Comparison of ENCODE assay signal across 7 cellular contexts in the genomic region with DNA sequence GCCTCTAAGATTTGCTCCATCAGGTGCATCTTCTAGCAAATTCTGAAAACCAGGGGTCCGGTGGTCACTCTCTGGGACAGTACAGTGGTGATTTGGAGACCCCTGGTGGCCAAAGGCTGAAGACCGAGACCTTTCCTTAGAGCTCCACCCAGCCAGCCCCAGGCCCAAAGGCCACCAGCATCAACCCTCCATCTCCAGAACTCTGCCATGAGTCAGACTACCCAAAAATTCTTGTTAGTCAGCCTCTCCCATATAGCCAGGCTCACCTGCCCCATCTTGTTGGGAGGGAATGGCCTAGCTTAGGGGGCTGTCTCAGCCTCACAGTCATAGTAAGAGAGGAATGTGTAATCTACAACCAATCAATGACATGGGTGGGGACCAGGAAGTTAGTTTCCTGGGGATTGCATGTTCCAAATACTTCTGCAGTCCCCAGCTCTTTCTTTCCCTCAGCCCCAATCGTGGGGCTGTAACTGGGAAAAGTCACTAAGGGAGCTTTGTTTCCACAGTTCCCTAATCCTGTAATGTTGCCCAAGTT. TPM values are rescaled to one million over a fixed set of nuclear protein-coding genes. Genes with fewer than 3 reads are reported as not detected.
DNase-seq lines count a peak whose midpoint lies in the region; ATAC-seq, FAIRE-seq and TF ChIP-seq lines count a peak whose summit lies in the region.

No MANE protein-coding gene starts in this region.

- no peaks in the 10 kb centered on the region for H3K79me2 ChIP-seq in endothelial cell of umbilical vein (ENCODE audit: control insufficient read depth, insufficient read depth, low read length)

- H3K4me2 ChIP-seq in endothelial cell of umbilical vein (ENCODE audit: insufficient read depth, low read length) = peak overlapping the region; percentile 0

- no peak overlapping the region for H3K9ac ChIP-seq in endothelial cell of umbilical vein (replicated peaks; ENCODE audit: extremely low read depth, insufficient read depth, low read length)

- H3K4me1 ChIP-seq in endothelial cell of umbilical vein (ENCODE audit: control insufficient read depth, extremely low read depth, insufficient read depth, low read length) = peaks cover 42% of the 10 kb centered on the region

- H3K9me1 ChIP-seq in endothelial cell of umbilical vein (replicated peaks; ENCODE audit: control insufficient read depth, extremely low read depth, insufficient read depth, low read length) = no peaks in the 10 kb centered on the region

- POLR2A ChIA-PET in endothelial cell of umbilical vein (lab: Charles Lee) = interaction anchor here (1.4 kb wide), 1 partner anchor 15 kb away, joined by 5 read pairs; a partner anchor contains a TSS

- peak overlapping the region; percentile 33 for H2AFZ ChIP-seq in endothelial cell of umbilical vein (ENCODE audit: low read depth, low read length)

- peak; percentile 85 for FAIRE-seq in endothelial cell of umbilical vein (lab: Jason Lieb, UNC)

- H3K27ac Mint-ChIP-seq in T-helper 17 cell = peak overlapping the region; percentile 21
- peak overlapping the region; percentile 67 for H3K27ac Mint-ChIP-seq in mesothelial cell of epicardium
- H3K27ac Mint-ChIP-seq in effector memory CD8-positive, alpha-beta T cell = peak overlapping the region in 1 of 2 donors; percentile 69

- peak; percentile 81 to 82 for TF ChIP-seq CTCF in endothelial cell of umbilical vein (IDR thresholded peaks at IDR 0.05; ENCODE audit: extremely low read depth in 1 of 2, insufficient read depth in 1 of 2, low read depth in 1 of 2, low read length in 2 of 2)
- TF ChIP-seq CTCF in mesothelial cell of epicardium (IDR thresholded peaks at IDR 0.05; ENCODE audit: unreplicated experiment) = peak; percentile 77

- no peaks in the 10 kb centered on the region for H3K9me3 Mint-ChIP-seq in mesothelial cell of epicardium
- no peaks in the 10 kb centered on the region for H3K9me3 Mint-ChIP-seq in effector memory CD8-positive, alpha-beta T cell

- H4K20me1 ChIP-seq in endothelial cell of umbilical vein (replicated peaks; ENCODE audit: control insufficient read depth, extremely low read depth, insufficient read depth, low read length) = no peaks in the 10 kb centered on the region

- H3K27me3 Mint-ChIP-seq in T-helper 17 cell (no peaks in the 10 kb centered on the region), mesothelial cell of epicardium (ENCODE audit: low read depth) (no peaks in the 10 kb centered on the region)
- no peaks in the 10 kb centered on the region for H3K27me3 Mint-ChIP-seq in effector memory CD8-positive, alpha-beta T cell

- DNase-seq in DMS53 treated with DMSO at 0.1 percent for 48 hours (lab: John Stamatoyannopoulos, UW; ENCODE audit: unreplicated experiment) (peak; percentile 26), HT-29 (ENCODE audit: low spot score) (peak; percentile 59), T-helper 17 cell (no peak), endothelial cell of umbilical vein (ENCODE audit: low read depth, low spot score) (peak; percentile 54), mesothelial cell of epicardium (ENCODE audit: low spot score in 2 of 2, unreplicated experiment in 2 of 2) (peak in 1 of 2 experiments; percentile 75), ureter (ENCODE audit: low spot score) (peak; percentile 64)
- DNase-seq in effector memory CD8-positive, alpha-beta T cell = no peak

- peak; percentile 64 for TF ChIP-seq POLR2A in endothelial cell of umbilical vein (IDR thresholded peaks at IDR 0.05; ENCODE audit: low read depth, low read length)

- CTCF ChIA-PET in endothelial cell of umbilical vein (lab: Charles Lee) = interaction anchor here (0.6 to 5.7 kb wide), 36 partner anchors 9 to 285 kb away, joined by 3 to 233 read pairs (median 5); a partner anchor contains a TSS

- peaks cover 4% of the 10 kb centered on the region for H3K36me3 Mint-ChIP-seq in T-helper 17 cell (ENCODE audit: low read depth)
- peaks cover 9% of the 10 kb centered on the region for H3K36me3 Mint-ChIP-seq in mesothelial cell of epicardium
- peaks cover 22% of the 10 kb centered on the region for H3K36me3 Mint-ChIP-seq in effector memory CD8-positive, alpha-beta T cell (ENCODE audit: insufficient read depth)

- peak overlapping the region; percentile 95 for H3K27ac ChIP-seq in endothelial cell of umbilical vein (ENCODE audit: insufficient read depth, low read depth, low read length)

- H3K4me3 Mint-ChIP-seq in T-helper 17 cell (no peak overlapping the region), mesothelial cell of epicardium (no peak overlapping the region)
- no peak overlapping the region for H3K4me3 Mint-ChIP-seq in effector memory CD8-positive, alpha-beta T cell

- ATAC-seq in T-helper 17 cell = peak; percentile 59
- ATAC-seq in effector memory CD8-positive, alpha-beta T cell (replicated peaks) = no peak

- peaks cover under 1% of the 10 kb centered on the region for H3K4me1 Mint-ChIP-seq in T-helper 17 cell
- H3K4me1 Mint-ChIP-seq in mesothelial cell of epicardium = peaks cover 19% of the 10 kb centered on the region
- peaks cover 0 to 1% of the 10 kb centered on the region in 2 donors for H3K4me1 Mint-ChIP-seq in effector memory CD8-positive, alpha-beta T cell (ENCODE audit: low read depth in 2 of 2)

- dilution Hi-C loops in endothelial cell of umbilical vein (cut with MboI; ENCODE audit: extremely low pct_ligation_motif_present, low sequenced_read_pairs) = no loop called here

- H3K4me3 ChIP-seq in endothelial cell of umbilical vein (replicated peaks in 1 of 3; ENCODE audit: insufficient read depth in 1 of 3, low read depth in 1 of 3, low read length in 3 of 3) = no peak overlapping the region

- H3K36me3 ChIP-seq in endothelial cell of umbilical vein (ENCODE audit: control insufficient read depth in 2 of 2, extremely low read depth in 1 of 2, insufficient read depth in 2 of 2, low read length in 2 of 2) = peaks cover 4 to 8% of the 10 kb centered on the region in 2 experiments

- H3K27me3 ChIP-seq in endothelial cell of umbilical vein (ENCODE audit: control insufficient read depth in 2 of 2, insufficient read depth in 2 of 2, low read length in 2 of 2) = no peaks in the 10 kb centered on the region

- H3K9me3 ChIP-seq in T-helper 17 cell (ENCODE audit: control insufficient read depth, low read length, poor library complexity, severe bottlenecking) = no peaks in the 10 kb centered on the region
- no peaks in the 10 kb centered on the region for H3K9me3 ChIP-seq in endothelial cell of umbilical vein (replicated peaks; ENCODE audit: control insufficient read depth, insufficient read depth, low read length)

- BruUV-seq in endothelial cell of umbilical vein (replicated peaks; lab: Mats Ljungman, UMichigan) = no TSS peak

- intact Hi-C loops in endothelial cell of umbilical vein (cut with micrococcal nuclease) = loop anchor here (1.0 kb wide), 1 partner anchor 36 kb away; no protein-coding TSS in a partner anchor

RNA-seq across cellular contexts. Expression of a gene that starts 9.8 kb away (rescaled TPM):
- total RNA-seq in HT-29 (2014; rRNA removed; shearing (Covaris generic)) = not detected in 2 replicates
- total RNA-seq in T-helper 17 cell (under 1 TPM in 1 of 2 donors, not detected in 1; 0.25 TPM), endothelial cell of umbilical vein (0.78 and 1.3 TPM in 2 replicates), mesothelial cell of epicardium (9.0 to 10.5 TPM (median 10.4 TPM) in 3 replicates), ureter (8.0 TPM)
- polyA plus RNA-seq in endothelial cell of umbilical vein = 1.2 and 1.6 TPM in 2 replicates
- polyA plus RNA-seq in endothelial cell of umbilical vein (2011; cell fraction: cytosol; rRNA removed) = 0.83 and 0.97 TPM in 2 replicates
- 0.75 and 0.77 TPM in 2 replicates for polyA plus RNA-seq in endothelial cell of umbilical vein (2011; cell fraction: nucleus; rRNA removed)
- 1.4 and 2.9 TPM in 2 replicates for polyA plus RNA-seq in endothelial cell of umbilical vein (2012)
- 0.73 and 1.1 TPM in 2 replicates for polyA minus RNA-seq in endothelial cell of umbilical vein
- polyA minus RNA-seq in endothelial cell of umbilical vein (2011; cell fraction: cytosol; rRNA and poly(A)+ RNA removed) = not detected
- polyA minus RNA-seq in endothelial cell of umbilical vein (2011; cell fraction: nucleus; rRNA and poly(A)+ RNA removed) = 0.19 TPM in 2 replicates

RNA-seq across cellular contexts. Expression of a gene that starts 14.4 kb away (rescaled TPM):
- 65.8 and 80.9 TPM in 2 replicates for total RNA-seq in HT-29 (2014; rRNA removed; shearing (Covaris generic))
- 10 to 100 TPM; 35.0 to 37.8 TPM for total RNA-seq in T-helper 17 cell
- 87.7 and 93.4 TPM in 2 replicates for total RNA-seq in endothelial cell of umbilical vein
- 89.3 and 125 TPM in 2 replicates for polyA plus RNA-seq in endothelial cell of umbilical vein
- polyA plus RNA-seq in endothelial cell of umbilical vein (2011; cell fraction: cytosol; rRNA removed) = 108 and 132 TPM in 2 replicates
- 63.6 and 73.8 TPM in 2 replicates for polyA plus RNA-seq in endothelial cell of umbilical vein (2011; cell fraction: nucleus; rRNA removed)
- polyA plus RNA-seq in endothelial cell of umbilical vein (2012) = 92.2 and 107 TPM in 2 replicates
- 39.8 and 43.5 TPM in 2 replicates for polyA minus RNA-seq in endothelial cell of umbilical vein
- 44.3 TPM for polyA minus RNA-seq in endothelial cell of umbilical vein (2011; cell fraction: cytosol; rRNA and poly(A)+ RNA removed)
- 13.5 and 18.9 TPM in 2 replicates for polyA minus RNA-seq in endothelial cell of umbilical vein (2011; cell fraction: nucleus; rRNA and poly(A)+ RNA removed)
- 64.8 to 68.5 TPM (median 68.5 TPM) in 3 replicates for total RNA-seq in mesothelial cell of epicardium
- total RNA-seq in ureter = 55.0 TPM

RNA-seq across cellular contexts. Expression of a gene that starts 21.1 kb away (rescaled TPM):
- 76.6 and 81.5 TPM in 2 replicates for total RNA-seq in HT-29 (2014; rRNA removed; shearing (Covaris generic))
- total RNA-seq in T-helper 17 cell = 100 to 1,000 TPM; 173 to 175 TPM
- total RNA-seq in endothelial cell of umbilical vein = 193 and 199 TPM in 2 replicates
- 69.7 and 72.8 TPM in 2 replicates for polyA plus RNA-seq in endothelial cell of umbilical vein
- polyA plus RNA-seq in endothelial cell of umbilical vein (2011; cell fraction: cytosol; rRNA removed) = 83.1 and 87.7 TPM in 2 replicates
- 96.6 and 103 TPM in 2 replicates for polyA plus RNA-seq in endothelial cell of umbilical vein (2011; cell fraction: nucleus; rRNA removed)
- 92.9 and 99.3 TPM in 2 replicates for polyA plus RNA-seq in endothelial cell of umbilical vein (2012)
- 30.7 and 35.9 TPM in 2 replicates for polyA minus RNA-seq in endothelial cell of umbilical vein
- 29.4 TPM for polyA minus RNA-seq in endothelial cell of umbilical vein (2011; cell fraction: cytosol; rRNA and poly(A)+ RNA removed)
- 23.7 and 46.5 TPM in 2 replicates for polyA minus RNA-seq in endothelial cell of umbilical vein (2011; cell fraction: nucleus; rRNA and poly(A)+ RNA removed)
- 97.8 to 103 TPM (median 101 TPM) in 3 replicates for total RNA-seq in mesothelial cell of epicardium
- 68.3 TPM for total RNA-seq in ureter

RNA-seq across cellular contexts. Expression of a gene that starts 46.2 kb away (rescaled TPM):
- total RNA-seq in HT-29 (2014; rRNA removed; shearing (Covaris generic)) = 61.8 and 68.7 TPM in 2 replicates
- total RNA-seq in T-helper 17 cell = 10 to 100 TPM; 17.0 to 21.2 TPM
- total RNA-seq in endothelial cell of umbilical vein = 32.9 and 33.9 TPM in 2 replicates
- polyA plus RNA-seq in endothelial cell of umbilical vein = 48.1 and 52.8 TPM in 2 replicates
- 41.5 and 41.6 TPM in 2 replicates for polyA plus RNA-seq in endothelial cell of umbilical vein (2011; cell fraction: cytosol; rRNA removed)
- polyA plus RNA-seq in endothelial cell of umbilical vein (2011; cell fraction: nucleus; rRNA removed) = 21.3 and 23.2 TPM in 2 replicates
- 23.1 and 23.9 TPM in 2 replicates for polyA plus RNA-seq in endothelial cell of umbilical vein (2012)
- 23.3 and 27.1 TPM in 2 replicates for polyA minus RNA-seq in endothelial cell of umbilical vein
- polyA minus RNA-seq in endothelial cell of umbilical vein (2011; cell fraction: cytosol; rRNA and poly(A)+ RNA removed) = 14.5 TPM
- 6.2 and 6.6 TPM in 2 replicates for polyA minus RNA-seq in endothelial cell of umbilical vein (2011; cell fraction: nucleus; rRNA and poly(A)+ RNA removed)
- total RNA-seq in mesothelial cell of epicardium = 31.6 to 33.3 TPM (median 32.6 TPM) in 3 replicates
- total RNA-seq in ureter = 24.1 TPM

RNA-seq across cellular contexts. Expression of a gene that starts 51.0 kb away (rescaled TPM):
- not detected in 2 replicates for total RNA-seq in HT-29 (2014; rRNA removed; shearing (Covaris generic))
- under 1 TPM; 0.29 to 0.30 TPM for total RNA-seq in T-helper 17 cell
- total RNA-seq in endothelial cell of umbilical vein = 0.38 and 0.90 TPM in 2 replicates
- polyA plus RNA-seq in endothelial cell of umbilical vein = 0.61 and 0.62 TPM in 2 replicates
- polyA plus RNA-seq in endothelial cell of umbilical vein (2011; cell fraction: cytosol; rRNA removed) = 0.14 and 0.23 TPM in 2 replicates
- polyA plus RNA-seq in endothelial cell of umbilical vein (2011; cell fraction: nucleus; rRNA removed) = 1.7 and 3.5 TPM in 2 replicates
- polyA plus RNA-seq in endothelial cell of umbilical vein (2012) = 0.15 and 0.27 TPM in 2 replicates
- polyA minus RNA-seq in endothelial cell of umbilical vein = 0.30 and 0.46 TPM in 2 replicates
- polyA minus RNA-seq in endothelial cell of umbilical vein (2011; cell fraction: cytosol; rRNA and poly(A)+ RNA removed) = not detected
- 0.34 and 0.82 TPM in 2 replicates for polyA minus RNA-seq in endothelial cell of umbilical vein (2011; cell fraction: nucleus; rRNA and poly(A)+ RNA removed)
- total RNA-seq in mesothelial cell of epicardium = 2.6 to 3.6 TPM (median 3.2 TPM) in 3 replicates
- not detected for total RNA-seq in ureter

Comparison
In these comparisons a context has a peak if more than half of its experiments do, and no peak if none do; other contexts are left out.
1. DNase-seq: peak in DMS53 treated with DMSO at 0.1 percent for 48 hours (single experiment), HT-29 (single experiment), endothelial cell of umbilical vein (single experiment) and ureter (single experiment); none in T-helper 17 cell (0 of 3) and effector memory CD8-positive, alpha-beta T cell (0 of 3).